ENCODE assay signal across 8 cellular contexts in the genomic region with DNA sequence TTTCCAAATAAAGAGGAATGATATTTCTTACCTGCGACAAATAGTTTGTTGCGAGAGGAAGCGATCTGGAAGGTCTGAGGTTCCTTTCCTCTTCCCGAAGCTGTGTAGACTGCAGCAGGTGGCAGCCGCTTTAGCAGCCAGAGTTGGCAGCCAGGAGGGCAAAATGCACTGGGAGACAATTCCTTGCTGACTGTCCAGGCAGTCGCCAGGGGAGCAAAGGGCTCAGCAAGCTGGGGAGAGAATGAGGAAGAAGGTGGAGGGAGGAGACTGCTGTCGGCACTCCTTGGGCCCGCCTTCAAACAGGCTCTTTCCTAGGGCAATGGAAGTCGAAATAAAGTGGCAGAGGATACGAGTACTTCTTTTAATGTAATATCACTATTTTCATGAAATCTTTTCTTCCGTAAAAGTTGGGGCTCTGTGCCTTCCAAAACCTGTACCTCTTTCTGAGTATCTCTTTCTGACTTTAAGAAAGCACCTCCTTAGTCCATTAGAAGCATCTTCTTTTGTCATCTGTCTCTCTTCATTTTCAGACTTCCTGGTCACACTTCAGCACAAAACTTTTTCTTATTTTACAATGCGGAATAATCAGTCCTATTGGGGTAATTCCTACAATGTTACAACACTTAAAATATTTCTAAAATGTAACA. TPM values are rescaled to one million over a fixed set of nuclear protein-coding genes. Genes with fewer than 3 reads are reported as not detected.
DNase-seq lines count a peak whose midpoint lies in the region; ATAC-seq, FAIRE-seq and TF ChIP-seq lines count a peak whose summit lies in the region.

A gene (minus strand): TSS at position 220 of the 647 bp plus-strand sequence. CDS start 9,041 bp downstream, outside the sequence.

- no peak within 1 kb of the TSS for H3K27ac Mint-ChIP-seq in activated naive CD8-positive, alpha-beta T cell treated with anti-CD3 and anti-CD28 coated beads, Interleukin-2, amount 10 ng/mL, durations not matched to agents 7 days and 5 days

- no peaks in the 10 kb centered on the region for H3K36me3 Mint-ChIP-seq in activated naive CD8-positive, alpha-beta T cell treated with anti-CD3 and anti-CD28 coated beads, Interleukin-2, amount 10 ng/mL, durations not matched to agents 7 days and 5 days

- no peaks in the 10 kb centered on the region for H3K9me3 Mint-ChIP-seq in activated naive CD8-positive, alpha-beta T cell treated with anti-CD3 and anti-CD28 coated beads, Interleukin-2, amount 10 ng/mL, durations not matched to agents 7 days and 5 days

- ATAC-seq in activated naive CD8-positive, alpha-beta T cell treated with anti-CD3 and anti-CD28 coated beads, Interleukin-2, amount 10 ng/mL, durations not matched to agents 7 days and 5 days (ENCODE audit: low read depth) = no peak
- no peak for ATAC-seq in HG02852 (IDR thresholded peaks at IDR 0.05; ENCODE audit: unreplicated experiment)

- TF ChIP-seq POLR2A in stomach (IDR thresholded peaks at IDR 0.05) = no peak

- no peaks in the 10 kb centered on the region for H3K9me3 ChIP-seq in Loucy (ENCODE audit: insufficient read depth, low read depth, low read length)
- H3K9me3 ChIP-seq in keratinocyte (ENCODE audit: control insufficient read depth, low read depth, low read length) = no peaks in the 10 kb centered on the region
- H3K9me3 ChIP-seq in stomach = no peaks in the 10 kb centered on the region

- intact Hi-C loops in stomach (cut with DNase I; ENCODE audit: low total_unique reads) = no loop called here

- H3K9me2 ChIP-seq in Loucy (replicated peaks; ENCODE audit: low read depth, low read length) = no peaks in the 10 kb centered on the region

- no peaks in the 10 kb centered on the region for H3K27me3 ChIP-seq in Loucy (ENCODE audit: insufficient read depth, low read length, poor library complexity, severe bottlenecking)
- H3K27me3 ChIP-seq in keratinocyte (ENCODE audit: control insufficient read depth, extremely low read depth, insufficient read depth, low read length) = no peaks in the 10 kb centered on the region
- no peaks in the 10 kb centered on the region for H3K27me3 ChIP-seq in stomach

- no peaks in the 10 kb centered on the region for H3K9me1 ChIP-seq in keratinocyte (ENCODE audit: control insufficient read depth, extremely low read depth, insufficient read depth, low read length)

- TF ChIP-seq CTCF in Loucy (conservative IDR thresholded peaks at IDR 0.05; ENCODE audit: low read length) (no peak), keratinocyte (optimal IDR thresholded peaks at IDR 0.05 in 1 of 3, IDR thresholded peaks at IDR 0.05 in 1 of 3, conservative IDR thresholded peaks at IDR 0.05 in 1 of 3; ENCODE audit: extremely low read depth in 1 of 3, insufficient read depth in 2 of 3, low read length in 3 of 3) (peak; percentile 8 to 24 (median 15)), stomach (IDR thresholded peaks at IDR 0.05) (no peak)

- H2AFZ ChIP-seq in Loucy (ENCODE audit: low read length) (peak within 1 kb of the TSS; percentile 38), keratinocyte (ENCODE audit: control insufficient read depth, low read length) (peak within 1 kb of the TSS; percentile 96)

- H3K9ac ChIP-seq in Loucy (ENCODE audit: low read depth, low read length, poor library complexity, severe bottlenecking) (no peak within 1 kb of the TSS), keratinocyte (ENCODE audit: control insufficient read depth, extremely low read depth, insufficient read depth, low read length) (peak within 1 kb of the TSS; percentile 93)

- H3K36me3 ChIP-seq in Loucy (ENCODE audit: insufficient read depth, low read length) (no peaks in the 10 kb centered on the region), keratinocyte (ENCODE audit: control insufficient read depth in 2 of 2, extremely low read depth in 1 of 2, insufficient read depth in 2 of 2, low read length in 2 of 2) (no peaks in the 10 kb centered on the region), stomach (no peaks in the 10 kb centered on the region)

- TF ChIP-seq EP300 in stomach (IDR thresholded peaks at IDR 0.05) = no peak

- peak within 1 kb of the TSS; percentile 32 for H3K4me2 ChIP-seq in Loucy (ENCODE audit: low read depth, low read length, poor library complexity, severe bottlenecking)
- peak within 1 kb of the TSS; percentile 94 for H3K4me2 ChIP-seq in keratinocyte (ENCODE audit: control insufficient read depth, extremely low read depth, insufficient read depth, low read depth, low read length)

- no peaks in the 10 kb centered on the region for H3F3A ChIP-seq in Loucy (ENCODE audit: low read depth)

- H4K20me1 ChIP-seq in Loucy (ENCODE audit: insufficient read depth, low read length, poor library complexity, severe bottlenecking) = no peaks in the 10 kb centered on the region
- H4K20me1 ChIP-seq in keratinocyte (ENCODE audit: control insufficient read depth, extremely low read depth, insufficient read depth, low read length) = no peaks in the 10 kb centered on the region

- WGBS in stomach, 5 donors = 35 to 55% (median 43%) methylated on average over 12 of the region's 12 CpGs

- dilution Hi-C loops in keratinocyte (cut with MboI; ENCODE audit: extremely low pct_ligation_motif_present, low sequenced_read_pairs) = no loop called here

- H3K4me1 Mint-ChIP-seq in activated naive CD8-positive, alpha-beta T cell treated with anti-CD3 and anti-CD28 coated beads, Interleukin-2, amount 10 ng/mL, durations not matched to agents 7 days and 5 days = peaks cover 1% of the 10 kb centered on the region

- H3K27me3 Mint-ChIP-seq in activated naive CD8-positive, alpha-beta T cell treated with anti-CD3 and anti-CD28 coated beads, Interleukin-2, amount 10 ng/mL, durations not matched to agents 7 days and 5 days = peaks cover 17% of the 10 kb centered on the region

- peak within 1 kb of the TSS; percentile 70 for H3K4me3 Mint-ChIP-seq in activated naive CD8-positive, alpha-beta T cell treated with anti-CD3 and anti-CD28 coated beads, Interleukin-2, amount 10 ng/mL, durations not matched to agents 7 days and 5 days

- peak; percentile 76 for FAIRE-seq in keratinocyte (lab: Jason Lieb, UNC)

- H3K4me1 ChIP-seq in Loucy (ENCODE audit: insufficient read depth, low read length, poor library complexity, severe bottlenecking) = peaks cover 11% of the 10 kb centered on the region
- peaks cover 45% of the 10 kb centered on the region for H3K4me1 ChIP-seq in keratinocyte (ENCODE audit: control insufficient read depth, extremely low read depth, insufficient read depth, low read length)
- H3K4me1 ChIP-seq in stomach = peaks cover 0 to 45% (median 0%) of the 10 kb centered on the region in 4 donors

- H3K27ac ChIP-seq in keratinocyte (ENCODE audit: control insufficient read depth, insufficient read depth, low read length) (peak within 1 kb of the TSS; percentile 96), stomach (peak within 1 kb of the TSS in 4 of 5 donors; percentile 55 to 80 (median 66))

- H3K4me3 ChIP-seq in Loucy (ENCODE audit: low read length, poor library complexity, severe bottlenecking) = no peak within 1 kb of the TSS
- peak within 1 kb of the TSS; percentile 64 to 99 (median 92) for H3K4me3 ChIP-seq in keratinocyte (ENCODE audit: control insufficient read depth in 2 of 3, extremely low read depth in 1 of 3, insufficient read depth in 2 of 3, low read depth in 1 of 3, low read length in 3 of 3)
- H3K4me3 ChIP-seq in stomach = peak within 1 kb of the TSS in 3 of 4 donors; percentile 36 to 38 (median 38)

- no peaks in the 10 kb centered on the region for H3K79me2 ChIP-seq in Loucy (ENCODE audit: insufficient read depth, low read length)
- peaks cover 42% of the 10 kb centered on the region for H3K79me2 ChIP-seq in keratinocyte (ENCODE audit: control insufficient read depth, insufficient read depth, low read length)

- DNase-seq in activated naive CD8-positive, alpha-beta T cell treated with anti-CD3 and anti-CD28 coated beads, Interleukin-2, amount 10 ng/mL, durations not matched to agents 7 days and 5 days = no peak
- DNase-seq in keratinocyte (ENCODE audit: low read depth, low spot score) = no peak
- peak; percentile 67 for DNase-seq in stomach
- DNase-seq in activated gamma-delta T cell treated with Interleukin-2 at 50 U/mL for 16 hours = no peak
- no peak for DNase-seq in stimulated activated CD4-positive, alpha-beta T cell treated with anti-CD3 and anti-CD28 coated beads, Interleukin-1b, Interleukin-23, amount 100 ng/mL, for 48 hours
- no peak for DNase-seq in inferior parietal cortex (ENCODE audit: extremely low spot score)

- POLR2A ChIA-PET in activated naive CD8-positive, alpha-beta T cell treated with anti-CD3 and anti-CD28 coated beads, Interleukin-2, amount 10 ng/mL, durations not matched to agents 7 days and 5 days (lab: Charles Lee) = no interaction called here

RNA-seq across cellular contexts. Expression of the gene that starts here (rescaled TPM):
- under 1 TPM; 0.45 to 0.75 TPM for total RNA-seq in activated naive CD8-positive, alpha-beta T cell treated with anti-CD3 and anti-CD28 coated beads, Interleukin-2, amount 10 ng/mL, durations not matched to agents 7 days and 5 days
- 117 to 205 TPM (median 161 TPM) in 3 replicates for polyA plus RNA-seq in keratinocyte
- polyA plus RNA-seq in keratinocyte (2011; ENCODE audit: low read depth) = 793 TPM
- polyA plus RNA-seq in keratinocyte (2011; cell fraction: cytosol; rRNA removed) = 162 and 291 TPM in 2 replicates
- polyA plus RNA-seq in keratinocyte (2011; cell fraction: nucleus; rRNA removed) = 146 and 197 TPM in 2 replicates
- 120 and 252 TPM in 2 replicates for polyA plus RNA-seq in keratinocyte (2012; ENCODE audit: low replicate concordance)
- polyA minus RNA-seq in keratinocyte = 22.3 to 75.6 TPM (median 54.2 TPM) in 3 replicates
- 69.1 TPM for polyA minus RNA-seq in keratinocyte (2011; cell fraction: cytosol; rRNA and poly(A)+ RNA removed)
- polyA minus RNA-seq in keratinocyte (2011; cell fraction: nucleus; rRNA and poly(A)+ RNA removed) = 35.8 and 62.9 TPM in 2 replicates
- 10 to 100 TPM in 2 of 5 donors, 1 to 10 TPM in 3; 4.7 to 31.6 (median 9.6) TPM for total RNA-seq in stomach
- 10 to 100 TPM; 18.8 to 58.2 (median 33.9) TPM for polyA plus RNA-seq in stomach

Comparison
In these comparisons a context has a peak if more than half of its experiments do, and no peak if none do; other contexts are left out.
1. CTCF ChIP-seq: peak in keratinocyte (3 of 3); none in Loucy (single experiment) and stomach (0 of 7).